In genomic region chr13:114027826-114028225, GRCh38 we compare ENCODE assay signal across 19 cellular contexts. TPM values are rescaled to one million over a fixed set of nuclear protein-coding genes. Genes with fewer than 3 reads are reported as not detected.
DNase-seq lines count a peak whose midpoint lies in the region; ATAC-seq, FAIRE-seq and TF ChIP-seq lines count a peak whose summit lies in the region.
"Had no signal": no experiment of that assay in that cellular context is flagged by ENCODE, and none has a peak within 500 bp of the region (broad histone marks: within the 10 kb centered on the region; RNA-seq: fewer than 3 reads in every experiment).

No MANE protein-coding gene starts in this region.

- H2BK5ac ChIP-seq in mesenchymal stem cell (ENCODE audit: low read depth, low read length, poor library complexity, severe bottlenecking): no peak overlapping the region

- no peaks in the 10 kb centered on the region for H3K27me3 ChIP-seq in mesenchymal stem cell (ENCODE audit: control insufficient read depth in 1 of 2, insufficient read depth in 1 of 2, low read length in 2 of 2)
- no peaks in the 10 kb centered on the region for H3K27me3 ChIP-seq in tibial nerve
- H3K27me3 ChIP-seq in gastrocnemius medialis: no peaks in the 10 kb centered on the region
- H3K27me3 ChIP-seq: ovary had no signal

- H3K4ac ChIP-seq in mesenchymal stem cell (ENCODE audit: low read depth in 1 of 2, low read length in 2 of 2): no peak overlapping the region

- H3K4me1 Mint-ChIP-seq in activated T-cell treated with anti-CD3 and anti-CD28 coated beads, Interleukin-2, amount 50 U/mL, for 24 hours (ENCODE audit: low read depth): peaks cover 13% of the 10 kb centered on the region
- H3K4me1 Mint-ChIP-seq in activated T-cell treated with anti-CD3 and anti-CD28 coated beads, Interleukin-2, amount 50 U/mL, for 4 hours (ENCODE audit: low read depth): peaks cover 15% of the 10 kb centered on the region

- H3K4me2 ChIP-seq in mesenchymal stem cell (ENCODE audit: low read length, poor library complexity, severe bottlenecking): no peak overlapping the region

- H4K8ac ChIP-seq in mesenchymal stem cell (ENCODE audit: low read length): peak overlapping the region; percentile 43

- peak overlapping the region; percentile 78 for H3K9ac ChIP-seq in mesenchymal stem cell (ENCODE audit: low read length)

- ATAC-seq in activated T-cell treated with anti-CD3 and anti-CD28 coated beads, Interleukin-2, amount 50 U/mL, for 4 hours: no peak
- no peak for ATAC-seq in gastrocnemius medialis
- ATAC-seq: effector memory CD8-positive, alpha-beta T cell; left colon; Panc1 had no signal

- in situ Hi-C loops in gastrocnemius medialis (cut with MboI; ENCODE audit: low sequenced_read_pairs in 4 of 4): no loop called here

- H2BK15ac ChIP-seq in mesenchymal stem cell (ENCODE audit: low read depth, poor library complexity, severe bottlenecking): no peak overlapping the region

- no peak for TF ChIP-seq CTCF in tibial nerve (IDR thresholded peaks at IDR 0.05)
- no peak for TF ChIP-seq CTCF in gastrocnemius medialis (IDR thresholded peaks at IDR 0.05 in 4 of 5, conservative IDR thresholded peaks at IDR 0.05 in 1 of 5)

- no peak overlapping the region for H3K4me3 Mint-ChIP-seq in activated T-cell treated with anti-CD3 and anti-CD28 coated beads, Interleukin-2, amount 50 U/mL, for 24 hours
- H3K4me3 Mint-ChIP-seq in activated T-cell treated with anti-CD3 and anti-CD28 coated beads, Interleukin-2, amount 50 U/mL, for 4 hours: no peak overlapping the region
- H3K4me3 Mint-ChIP-seq: activated CD4-positive, alpha-beta T cell treated with anti-CD3 and anti-CD28 coated beads, Interleukin-2, amount 10 ng/mL, durations not matched to agents 7 days and 5 days; activated naive CD8-positive, alpha-beta T cell treated with anti-CD3 and anti-CD28 coated beads, Interleukin-2, amount 10 ng/mL, durations not matched to agents 7 days and 5 days; effector memory CD8-positive, alpha-beta T cell had no signal

- H3K9me3 ChIP-seq in mesenchymal stem cell (ENCODE audit: control insufficient read depth, low read length) (no peaks in the 10 kb centered on the region), tibial nerve (no peaks in the 10 kb centered on the region), gastrocnemius medialis (no peaks in the 10 kb centered on the region)
- H3K9me3 ChIP-seq: ovary had no signal

- H3K36me3 Mint-ChIP-seq in activated T-cell treated with anti-CD3 and anti-CD28 coated beads, Interleukin-2, amount 50 U/mL, for 24 hours (ENCODE audit: low read depth): peaks cover 55% of the 10 kb centered on the region
- H3K36me3 Mint-ChIP-seq in activated T-cell treated with anti-CD3 and anti-CD28 coated beads, Interleukin-2, amount 50 U/mL, for 4 hours (ENCODE audit: insufficient read depth): peaks cover 20% of the 10 kb centered on the region

- TF ChIP-seq EP300 in tibial nerve (IDR thresholded peaks at IDR 0.05): no peak

- H3K79me1 ChIP-seq in mesenchymal stem cell (replicated peaks; ENCODE audit: low read length, poor library complexity, severe bottlenecking): peaks cover 10% of the 10 kb centered on the region

- no peak overlapping the region for H2AFZ ChIP-seq in mesenchymal stem cell (ENCODE audit: low read depth, low read length)

- H3K14ac ChIP-seq in mesenchymal stem cell (ENCODE audit: low read length in 2 of 2): peak overlapping the region in 1 of 2 experiments; percentile 82

- DNase-seq in activated T-cell treated with anti-CD3 and anti-CD28 coated beads, Interleukin-2, amount 50 U/mL, for 24 hours: no peak
- no peak for DNase-seq in activated T-cell treated with anti-CD3 and anti-CD28 coated beads, Interleukin-2, amount 50 U/mL, for 4 hours
- DNase-seq in mesenchymal stem cell: no peak
- no peak for DNase-seq in tibial nerve (ENCODE audit: low spot score in 2 of 2)
- DNase-seq in RCC 7860 (ENCODE audit: low spot score): no peak
- no peak for DNase-seq in NCI-H69 (lab: John Stamatoyannopoulos, UW)
- DNase-seq in gastrocnemius medialis: no peak
- DNase-seq: activated CD4-positive, alpha-beta T cell treated with anti-CD3 and anti-CD28 coated beads, Interleukin-2, amount 10 ng/mL, durations not matched to agents 7 days and 5 days; activated naive CD8-positive, alpha-beta T cell treated with anti-CD3 and anti-CD28 coated beads, Interleukin-2, amount 10 ng/mL, durations not matched to agents 7 days and 5 days; effector memory CD8-positive, alpha-beta T cell; H7; Kasumi-1; left colon; NCI-H2171; NCI-H748 treated with DMSO at 0.1 percent for 48 hours; ovary had no signal

- H3K27ac Mint-ChIP-seq in activated T-cell treated with anti-CD3 and anti-CD28 coated beads, Interleukin-2, amount 50 U/mL, for 24 hours: peak overlapping the region; percentile 68
- H3K27ac Mint-ChIP-seq: activated CD4-positive, alpha-beta T cell treated with anti-CD3 and anti-CD28 coated beads, Interleukin-2, amount 10 ng/mL, durations not matched to agents 7 days and 5 days; activated naive CD8-positive, alpha-beta T cell treated with anti-CD3 and anti-CD28 coated beads, Interleukin-2, amount 10 ng/mL, durations not matched to agents 7 days and 5 days had no signal

- H4K91ac ChIP-seq in mesenchymal stem cell (ENCODE audit: low read length): peak overlapping the region; percentile 18

- H3K36me3 ChIP-seq in mesenchymal stem cell (ENCODE audit: control insufficient read depth in 1 of 2, insufficient read depth in 2 of 2, low read depth in 1 of 2, low read length in 2 of 2) (peaks cover 59 to 70% of the 10 kb centered on the region in 2 experiments), tibial nerve (peaks cover 0 to 52% (median 0%) of the 10 kb centered on the region in 3 donors), gastrocnemius medialis (peaks cover 0 to 16% of the 10 kb centered on the region in 2 donors)
- H3K36me3 ChIP-seq: ovary had no signal

- intact Hi-C loops in gastrocnemius medialis (cut with DNase I; ENCODE audit: low total_unique reads): no loop called here

- H2AK5ac ChIP-seq in mesenchymal stem cell (ENCODE audit: low read length, severe bottlenecking): peak overlapping the region; percentile 97

- H3K18ac ChIP-seq in mesenchymal stem cell (ENCODE audit: low read depth in 1 of 2, low read length in 2 of 2): peak overlapping the region in 1 of 2 experiments; percentile 56

- no peaks in the 10 kb centered on the region for H3K27me3 Mint-ChIP-seq in activated T-cell treated with anti-CD3 and anti-CD28 coated beads, Interleukin-2, amount 50 U/mL, for 24 hours
- H3K27me3 Mint-ChIP-seq in activated T-cell treated with anti-CD3 and anti-CD28 coated beads, Interleukin-2, amount 50 U/mL, for 4 hours (ENCODE audit: low read depth): no peaks in the 10 kb centered on the region
- H3K27me3 Mint-ChIP-seq: activated CD4-positive, alpha-beta T cell treated with anti-CD3 and anti-CD28 coated beads, Interleukin-2, amount 10 ng/mL, durations not matched to agents 7 days and 5 days; activated naive CD8-positive, alpha-beta T cell treated with anti-CD3 and anti-CD28 coated beads, Interleukin-2, amount 10 ng/mL, durations not matched to agents 7 days and 5 days; effector memory CD8-positive, alpha-beta T cell had no signal

- H3K4me1 ChIP-seq in mesenchymal stem cell (ENCODE audit: control insufficient read depth, insufficient read depth, low read depth, low read length) (peaks cover 70% of the 10 kb centered on the region), tibial nerve (peaks cover 3 to 52% (median 33%) of the 10 kb centered on the region in 4 donors), gastrocnemius medialis (peaks cover 12% of the 10 kb centered on the region in 2 donors)

- no peak overlapping the region for H3K4me3 ChIP-seq in mesenchymal stem cell (ENCODE audit: insufficient read depth in 1 of 2, low read depth in 1 of 2, low read length in 2 of 2)
- H3K4me3 ChIP-seq in tibial nerve: no peak overlapping the region
- no peak overlapping the region for H3K4me3 ChIP-seq in gastrocnemius medialis
- H3K4me3 ChIP-seq: ovary had no signal

- no peak for FAIRE-seq in RCC 7860 (lab: Jason Lieb, UNC)
- FAIRE-seq: TTC549 had no signal

- TF ChIP-seq POLR2A in tibial nerve (IDR thresholded peaks at IDR 0.05) (no peak), gastrocnemius medialis (IDR thresholded peaks at IDR 0.05) (no peak)

- 95% methylated on average over 21 of the region's 21 CpGs for WGBS in mesenchymal stem cell
- WGBS in tibial nerve, 2 donors: 91 to 94% methylated on average over 21 of the region's 21 CpGs

- H3K27ac ChIP-seq in cingulate gyrus (ENCODE audit: low read depth, low read length) (peak overlapping the region; percentile 77), mesenchymal stem cell (ENCODE audit: low read length, poor library complexity, severe bottlenecking) (no peak overlapping the region), tibial nerve (peak overlapping the region in 3 of 4 donors; percentile 49 to 70 (median 68)), gastrocnemius medialis (no peak overlapping the region)

- peak overlapping the region in 1 of 2 experiments; percentile 37 for H2BK12ac ChIP-seq in mesenchymal stem cell (ENCODE audit: low read length in 2 of 2)

- H3K23ac ChIP-seq in mesenchymal stem cell (ENCODE audit: low read length in 2 of 2): no peak overlapping the region

- H3K9me3 Mint-ChIP-seq in activated T-cell treated with anti-CD3 and anti-CD28 coated beads, Interleukin-2, amount 50 U/mL, for 24 hours: no peaks in the 10 kb centered on the region
- H3K9me3 Mint-ChIP-seq in activated T-cell treated with anti-CD3 and anti-CD28 coated beads, Interleukin-2, amount 50 U/mL, for 4 hours: no peaks in the 10 kb centered on the region
- H3K9me3 Mint-ChIP-seq: effector memory CD8-positive, alpha-beta T cell had no signal

- no peak overlapping the region for H2BK120ac ChIP-seq in mesenchymal stem cell (ENCODE audit: low read depth, low read length)

RNA-seq across cellular contexts. Expression of gene C13orf46, which starts 54.0 kb away (rescaled TPM):
- 1 to 10 TPM; 1.1 to 1.5 (median 1.4) TPM for total RNA-seq in activated T-cell treated with anti-CD3 and anti-CD28 coated beads, Interleukin-2, amount 50 U/mL, for 4 hours
- 0.43 TPM for polyA plus RNA-seq in mesenchymal stem cell (2013, experiment 1 of 2)
- polyA plus RNA-seq in mesenchymal stem cell (2013, experiment 2 of 2): 0.45 TPM
- total RNA-seq in tibial nerve (10 to 100 TPM in 1 of 4 donors, 1 to 10 TPM in 3; 3.3 to 17.7 (median 4.1) TPM), gastrocnemius medialis (under 1 TPM in 3 of 4 donors, not detected in 1; 0.10 to 0.69 (median 0.15) TPM)
- total RNA-seq: H7 had no signal

Comparison
In these comparisons a context has a peak if more than half of its experiments do, and no peak if none do; other contexts are left out.
1. H3K27ac ChIP-seq: peak in cingulate gyrus (single experiment) and tibial nerve (3 of 4); none in mesenchymal stem cell (single experiment) and gastrocnemius medialis (0 of 4).